ENCODE assay signal across 18 cellular contexts in genomic region chr3:16439848-16440708, GRCh38.
A peak's percentile ranks its signal among the peaks of the same experiment; 100 is the strongest.
DNase-seq lines count a peak whose midpoint lies in the region; ATAC-seq and TF ChIP-seq lines count a peak whose summit lies in the region.
"Had no signal": no experiment of that assay in that cellular context is flagged by ENCODE, and none has a peak within 500 bp of the region (broad histone marks: within the 10 kb centered on the region; RNA-seq: fewer than 3 reads in every experiment).

No MANE protein-coding gene starts in this region.

- no peaks in the 10 kb centered on the region for H3K27me3 Mint-ChIP-seq in activated T-cell treated with anti-CD3 and anti-CD28 coated beads, Interleukin-2, amount 50 U/mL, for 72 hours (ENCODE audit: low read depth)
- no peaks in the 10 kb centered on the region for H3K27me3 Mint-ChIP-seq in central memory CD8-positive, alpha-beta T cell
- H3K27me3 Mint-ChIP-seq: activated CD4-positive, alpha-beta memory T cell treated with anti-CD3 and anti-CD28 coated beads, Interleukin-2, amount 10 ng/mL, durations not matched to agents 7 days and 5 days had no signal

- H3K9me3 ChIP-seq in right atrium auricular region = no peaks in the 10 kb centered on the region
- no peaks in the 10 kb centered on the region for H3K9me3 ChIP-seq in thymus (ENCODE audit: control insufficient read depth)

- H3K27me3 ChIP-seq in right atrium auricular region (no peaks in the 10 kb centered on the region), thymus (ENCODE audit: control insufficient read depth, insufficient read depth) (no peaks in the 10 kb centered on the region)

- peak overlapping the region; percentile 28 for H3K27ac Mint-ChIP-seq in activated T-cell treated with anti-CD3 and anti-CD28 coated beads, Interleukin-2, amount 50 U/mL, for 72 hours
- H3K27ac Mint-ChIP-seq in central memory CD8-positive, alpha-beta T cell (ENCODE audit: low read depth) = peak overlapping the region; percentile 35
- H3K27ac Mint-ChIP-seq: activated CD4-positive, alpha-beta memory T cell treated with anti-CD3 and anti-CD28 coated beads, Interleukin-2, amount 10 ng/mL, durations not matched to agents 7 days and 5 days had no signal

- H3K4me3 ChIP-seq in right atrium auricular region (no peak overlapping the region), thymus (ENCODE audit: low read length) (no peak overlapping the region)

- ATAC-seq in activated T-cell treated with anti-CD3 and anti-CD28 coated beads, Interleukin-2, amount 50 U/mL, for 72 hours (replicated peaks in 1 of 2) = no peak
- ATAC-seq in central memory CD8-positive, alpha-beta T cell (replicated peaks; ENCODE audit: extremely low read depth, poor library complexity, severe bottlenecking) = no peak
- ATAC-seq in HG02642 (IDR thresholded peaks at IDR 0.05; ENCODE audit: poor library complexity, unreplicated experiment) (no peak), GM21825 (IDR thresholded peaks at IDR 0.05; ENCODE audit: unreplicated experiment) (no peak)
- ATAC-seq: HCT116, left colon had no signal

- no peak for TF ChIP-seq CTCF in right atrium auricular region (IDR thresholded peaks at IDR 0.05)

- no peak for DNase-seq in activated T-cell treated with anti-CD3 and anti-CD28 coated beads, Interleukin-2, amount 50 U/mL, for 72 hours
- no peak for DNase-seq in activated T-cell treated with anti-CD3 and anti-CD28 coated beads, Interleukin-2, amount 50 U/mL, for 48 hours
- no peak for DNase-seq in central memory CD8-positive, alpha-beta T cell (ENCODE audit: low spot score in 2 of 2)
- DNase-seq in right atrium auricular region (ENCODE audit: low spot score) (no peak), NCI-H2107 (lab: John Stamatoyannopoulos, UW) (no peak)
- DNase-seq: activated CD4-positive, alpha-beta memory T cell treated with anti-CD3 and anti-CD28 coated beads, Interleukin-2, amount 10 ng/mL, durations not matched to agents 7 days and 5 days; DMS79; left colon; NCI-H1436; NCI-H2171 treated with DMSO at 0.1 percent for 48 hours; T-helper 1 cell; WERI-Rb-1 had no signal

- peaks cover 0 to 11% of the 10 kb centered on the region in 2 donors for H3K4me1 ChIP-seq in right atrium auricular region
- H3K4me1 ChIP-seq in thymus (ENCODE audit: control insufficient read depth, insufficient read depth, low read length) = peaks cover 12% of the 10 kb centered on the region
- H3K4me1 ChIP-seq: parathyroid adenoma had no signal

- peaks cover 4 to 24% of the 10 kb centered on the region in 2 donors for H3K36me3 Mint-ChIP-seq in activated T-cell treated with anti-CD3 and anti-CD28 coated beads, Interleukin-2, amount 50 U/mL, for 72 hours (ENCODE audit: insufficient read depth in 2 of 2)
- peaks cover 3% of the 10 kb centered on the region for H3K36me3 Mint-ChIP-seq in central memory CD8-positive, alpha-beta T cell (ENCODE audit: insufficient read depth)

- H3K27ac ChIP-seq in right atrium auricular region = peak overlapping the region; percentile 49 to 56
- H3K27ac ChIP-seq in thymus (ENCODE audit: low read depth) = peak overlapping the region; percentile 18
- H3K27ac ChIP-seq: parathyroid adenoma, WERI-Rb-1 had no signal

- H3K36me3 ChIP-seq in right atrium auricular region = no peaks in the 10 kb centered on the region
- H3K36me3 ChIP-seq in thymus (ENCODE audit: control insufficient read depth, insufficient read depth) = peaks cover 15% of the 10 kb centered on the region
- H3K36me3 ChIP-seq: WERI-Rb-1 had no signal

- WGBS in thymus = 95% methylated on average over 13 of the region's 13 CpGs

- peaks cover 17% of the 10 kb centered on the region for H3K4me1 Mint-ChIP-seq in activated T-cell treated with anti-CD3 and anti-CD28 coated beads, Interleukin-2, amount 50 U/mL, for 72 hours (ENCODE audit: low read depth)
- peaks cover 25% of the 10 kb centered on the region for H3K4me1 Mint-ChIP-seq in central memory CD8-positive, alpha-beta T cell
- H3K4me1 Mint-ChIP-seq: activated CD4-positive, alpha-beta memory T cell treated with anti-CD3 and anti-CD28 coated beads, Interleukin-2, amount 10 ng/mL, durations not matched to agents 7 days and 5 days had no signal

- H3K9me3 Mint-ChIP-seq in activated T-cell treated with anti-CD3 and anti-CD28 coated beads, Interleukin-2, amount 50 U/mL, for 72 hours = no peaks in the 10 kb centered on the region
- H3K9me3 Mint-ChIP-seq in central memory CD8-positive, alpha-beta T cell = no peaks in the 10 kb centered on the region
- H3K9me3 Mint-ChIP-seq: activated CD4-positive, alpha-beta memory T cell treated with anti-CD3 and anti-CD28 coated beads, Interleukin-2, amount 10 ng/mL, durations not matched to agents 7 days and 5 days; CD14-positive monocyte had no signal

- H3K4me3 Mint-ChIP-seq in activated T-cell treated with anti-CD3 and anti-CD28 coated beads, Interleukin-2, amount 50 U/mL, for 72 hours = no peak overlapping the region
- H3K4me3 Mint-ChIP-seq in central memory CD8-positive, alpha-beta T cell = no peak overlapping the region
- H3K4me3 Mint-ChIP-seq: activated CD4-positive, alpha-beta memory T cell treated with anti-CD3 and anti-CD28 coated beads, Interleukin-2, amount 10 ng/mL, durations not matched to agents 7 days and 5 days; CD14-positive monocyte had no signal
